ENCODE assay signal across 16 cellular contexts in the genomic region with DNA sequence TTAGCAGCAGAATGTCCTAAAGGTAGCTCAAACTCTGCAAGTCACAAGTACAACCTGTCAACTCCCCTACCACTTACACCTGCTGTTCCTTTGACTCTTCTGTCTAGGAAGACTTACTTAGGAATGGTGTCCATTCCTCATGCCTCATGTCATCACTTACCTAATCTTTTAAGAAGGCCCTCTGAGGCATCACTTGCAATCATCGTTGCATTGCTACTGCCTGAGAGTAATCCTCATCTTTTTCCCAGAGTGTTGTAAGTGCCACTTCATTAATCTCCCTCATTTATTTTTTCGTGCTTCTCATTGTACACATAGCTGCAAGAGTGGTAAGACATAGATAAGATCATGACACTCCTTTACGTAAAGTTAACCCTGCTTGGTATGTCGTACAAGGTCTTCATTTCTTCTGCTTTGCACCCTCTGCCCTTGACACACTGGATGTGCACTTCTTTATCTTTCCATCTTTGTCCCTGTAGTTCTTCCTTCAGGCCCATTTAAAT. TPM values are rescaled to one million over a fixed set of nuclear protein-coding genes. Genes with fewer than 3 reads are reported as not detected.
DNase-seq lines count a peak whose midpoint lies in the region; ATAC-seq and TF ChIP-seq lines count a peak whose summit lies in the region.
"Had no signal": no experiment of that assay in that cellular context is flagged by ENCODE, and none has a peak within 500 bp of the region (broad histone marks: within the 10 kb centered on the region; RNA-seq: fewer than 3 reads in every experiment).

No MANE protein-coding gene starts in this region.

- H3K27ac Mint-ChIP-seq in activated CD4-positive, alpha-beta memory T cell treated with anti-CD3 and anti-CD28 coated beads for 36 hours: peak overlapping the region; percentile 9
- no peak overlapping the region for H3K27ac Mint-ChIP-seq in activated CD4-positive, alpha-beta memory T cell treated with anti-CD3 and anti-CD28 coated beads, Interleukin-2, amount 10 ng/mL, durations not matched to agents 7 days and 5 days
- peak overlapping the region; percentile 37 for H3K27ac Mint-ChIP-seq in CD4-positive, alpha-beta T cell
- peak overlapping the region; percentile 66 for H3K27ac Mint-ChIP-seq in T-helper 17 cell

- TF ChIP-seq CTCF in CD4-positive, alpha-beta T cell (IDR thresholded peaks at IDR 0.05): no peak
- no peak for TF ChIP-seq CTCF in body of pancreas (IDR thresholded peaks at IDR 0.05)

- no peak for ATAC-seq in CD4-positive, alpha-beta T cell (ENCODE audit: poor library complexity)
- no peak for ATAC-seq in T-helper 17 cell
- no peak for ATAC-seq in GM19035 (IDR thresholded peaks at IDR 0.05; ENCODE audit: unreplicated experiment)
- ATAC-seq in HG02759 (IDR thresholded peaks at IDR 0.05; ENCODE audit: unreplicated experiment): no peak
- ATAC-seq in body of pancreas: no peak
- ATAC-seq: A549 had no signal

- POLR2A ChIA-PET in activated CD4-positive, alpha-beta memory T cell treated with anti-CD3 and anti-CD28 coated beads for 36 hours (lab: Charles Lee): interaction anchor here (1.2 kb wide), 1 partner anchor 12 kb away, joined by 4 read pairs; no protein-coding TSS in a partner anchor
- POLR2A ChIA-PET in activated CD4-positive, alpha-beta memory T cell treated with anti-CD3 and anti-CD28 coated beads, Interleukin-2, amount 10 ng/mL, durations not matched to agents 7 days and 5 days (lab: Charles Lee): interaction anchor here (1.7 kb wide), 1 partner anchor 62 kb away, joined by 4 read pairs; a partner anchor contains a TSS
- POLR2A ChIA-PET in CD4-positive, alpha-beta T cell (lab: Charles Lee): no interaction called here

- peaks cover 44% of the 10 kb centered on the region for H3K36me3 Mint-ChIP-seq in activated CD4-positive, alpha-beta memory T cell treated with anti-CD3 and anti-CD28 coated beads for 36 hours
- peaks cover 63% of the 10 kb centered on the region for H3K36me3 Mint-ChIP-seq in activated CD4-positive, alpha-beta memory T cell treated with anti-CD3 and anti-CD28 coated beads, Interleukin-2, amount 10 ng/mL, durations not matched to agents 7 days and 5 days (ENCODE audit: low read depth)
- peaks cover 76% of the 10 kb centered on the region for H3K36me3 Mint-ChIP-seq in CD4-positive, alpha-beta T cell (ENCODE audit: low read depth)
- H3K36me3 Mint-ChIP-seq in T-helper 17 cell (ENCODE audit: low read depth): peaks cover 13% of the 10 kb centered on the region

- intact Hi-C loops in activated CD4-positive, alpha-beta memory T cell treated with anti-CD3 and anti-CD28 coated beads for 36 hours (cut with micrococcal nuclease): no loop called here
- intact Hi-C loops in CD4-positive, alpha-beta T cell (cut with DNase I, micrococcal nuclease): loop anchor here in 1 of 2 experiments (10.0 kb wide), 1 partner anchor 56 kb away; a partner anchor contains a TSS
- intact Hi-C loops in body of pancreas (cut with DNase I): no loop called here

- peaks cover 34% of the 10 kb centered on the region for H3K4me1 Mint-ChIP-seq in activated CD4-positive, alpha-beta memory T cell treated with anti-CD3 and anti-CD28 coated beads for 36 hours (ENCODE audit: low read depth)
- peaks cover 22% of the 10 kb centered on the region for H3K4me1 Mint-ChIP-seq in activated CD4-positive, alpha-beta memory T cell treated with anti-CD3 and anti-CD28 coated beads, Interleukin-2, amount 10 ng/mL, durations not matched to agents 7 days and 5 days
- peaks cover 14% of the 10 kb centered on the region for H3K4me1 Mint-ChIP-seq in CD4-positive, alpha-beta T cell (ENCODE audit: low read depth)
- H3K4me1 Mint-ChIP-seq in T-helper 17 cell: peaks cover 16% of the 10 kb centered on the region

- H3K4me1 ChIP-seq in body of pancreas: no peaks in the 10 kb centered on the region
- H3K4me1 ChIP-seq: A549 had no signal

- peaks cover 3% of the 10 kb centered on the region for H3K9me3 Mint-ChIP-seq in activated CD4-positive, alpha-beta memory T cell treated with anti-CD3 and anti-CD28 coated beads for 36 hours
- no peaks in the 10 kb centered on the region for H3K9me3 Mint-ChIP-seq in activated CD4-positive, alpha-beta memory T cell treated with anti-CD3 and anti-CD28 coated beads, Interleukin-2, amount 10 ng/mL, durations not matched to agents 7 days and 5 days
- no peaks in the 10 kb centered on the region for H3K9me3 Mint-ChIP-seq in CD4-positive, alpha-beta T cell
- H3K9me3 Mint-ChIP-seq: CD8-positive, alpha-beta memory T cell had no signal

- no peak overlapping the region for H3K4me3 ChIP-seq in body of pancreas
- H3K4me3 ChIP-seq: A549 had no signal

- DNase-seq in activated CD4-positive, alpha-beta memory T cell treated with anti-CD3 and anti-CD28 coated beads for 36 hours: no peak
- no peak for DNase-seq in activated CD4-positive, alpha-beta memory T cell treated with anti-CD3 and anti-CD28 coated beads, Interleukin-2, amount 10 ng/mL, durations not matched to agents 7 days and 5 days
- DNase-seq in CD4-positive, alpha-beta T cell: no peak
- DNase-seq in T-helper 17 cell: no peak
- peak; percentile 85 for DNase-seq in amniotic epithelial cell (ENCODE audit: low read depth)
- DNase-seq in body of pancreas: no peak
- DNase-seq: CD8-positive, alpha-beta memory T cell; GOT3; NCI-H1092 treated with DMSO at 0.1 percent for 48 hours; NCI-H2081; NCI-H748 treated with DMSO at 0.1 percent for 48 hours; OCI-M1; Right ventricle myocardium superior had no signal

- TF ChIP-seq POLR2A in body of pancreas (IDR thresholded peaks at IDR 0.05): no peak

- H3K27me3 ChIP-seq in CD4-positive, alpha-beta T cell (ENCODE audit: control insufficient read depth, insufficient read depth, low read length): no peaks in the 10 kb centered on the region
- no peaks in the 10 kb centered on the region for H3K27me3 ChIP-seq in body of pancreas

- H3K27me3 Mint-ChIP-seq in activated CD4-positive, alpha-beta memory T cell treated with anti-CD3 and anti-CD28 coated beads for 36 hours: no peaks in the 10 kb centered on the region
- H3K27me3 Mint-ChIP-seq in activated CD4-positive, alpha-beta memory T cell treated with anti-CD3 and anti-CD28 coated beads, Interleukin-2, amount 10 ng/mL, durations not matched to agents 7 days and 5 days: no peaks in the 10 kb centered on the region
- no peaks in the 10 kb centered on the region for H3K27me3 Mint-ChIP-seq in CD4-positive, alpha-beta T cell
- H3K27me3 Mint-ChIP-seq in T-helper 17 cell: no peaks in the 10 kb centered on the region
- H3K27me3 Mint-ChIP-seq: CD8-positive, alpha-beta memory T cell had no signal

- H3K4me3 Mint-ChIP-seq in activated CD4-positive, alpha-beta memory T cell treated with anti-CD3 and anti-CD28 coated beads for 36 hours: no peak overlapping the region
- H3K4me3 Mint-ChIP-seq in activated CD4-positive, alpha-beta memory T cell treated with anti-CD3 and anti-CD28 coated beads, Interleukin-2, amount 10 ng/mL, durations not matched to agents 7 days and 5 days: no peak overlapping the region
- no peak overlapping the region for H3K4me3 Mint-ChIP-seq in CD4-positive, alpha-beta T cell
- no peak overlapping the region for H3K4me3 Mint-ChIP-seq in T-helper 17 cell
- H3K4me3 Mint-ChIP-seq: CD8-positive, alpha-beta memory T cell had no signal

- no peaks in the 10 kb centered on the region for H3K9me3 ChIP-seq in CD4-positive, alpha-beta T cell (ENCODE audit: control insufficient read depth, low read length)
- H3K9me3 ChIP-seq in T-helper 17 cell (ENCODE audit: control insufficient read depth, low read length, poor library complexity, severe bottlenecking): no peaks in the 10 kb centered on the region
- H3K9me3 ChIP-seq in body of pancreas: no peaks in the 10 kb centered on the region
- H3K9me3 ChIP-seq: A549 had no signal

- 69 to 80% methylated on average over 4 of the region's 4 CpGs for WGBS in body of pancreas, 2 donors

- no peak overlapping the region for H3K27ac ChIP-seq in CD4-positive, alpha-beta T cell (ENCODE audit: low read depth, low read length)
- no peak overlapping the region for H3K27ac ChIP-seq in body of pancreas
- H3K27ac ChIP-seq: A549 had no signal

- CTCF ChIA-PET in activated CD4-positive, alpha-beta memory T cell treated with anti-CD3 and anti-CD28 coated beads for 36 hours (lab: Charles Lee): interaction anchor here (1.7 kb wide), 1 partner anchor 11 kb away, joined by 7 read pairs; no protein-coding TSS in a partner anchor
- CTCF ChIA-PET in activated CD4-positive, alpha-beta memory T cell treated with anti-CD3 and anti-CD28 coated beads, Interleukin-2, amount 10 ng/mL, durations not matched to agents 7 days and 5 days (lab: Charles Lee): no interaction called here
- CTCF ChIA-PET in CD4-positive, alpha-beta T cell (lab: Charles Lee): interaction anchor here (2.2 kb wide), 1 partner anchor 12 kb away, joined by 5 read pairs; no protein-coding TSS in a partner anchor

- peaks cover 0 to 11% of the 10 kb centered on the region in 2 donors for H3K36me3 ChIP-seq in body of pancreas (replicated peaks in 1 of 2; ENCODE audit: insufficient read depth in 1 of 2, low read depth in 2 of 2)

RNA-seq across cellular contexts. Expression of a gene that starts 54.6 kb away (rescaled TPM):
- total RNA-seq in activated CD4-positive, alpha-beta memory T cell treated with anti-CD3 and anti-CD28 coated beads for 36 hours: 100 to 1,000 TPM; 227 to 240 TPM
- total RNA-seq in activated CD4-positive, alpha-beta memory T cell treated with anti-CD3 and anti-CD28 coated beads, Interleukin-2, amount 10 ng/mL, durations not matched to agents 7 days and 5 days: 100 to 1,000 TPM; 140 to 145 TPM
- total RNA-seq in CD4-positive, alpha-beta T cell: 100 to 1,000 TPM; 281 to 291 TPM
- total RNA-seq in T-helper 17 cell: 100 to 1,000 TPM; 185 to 189 TPM
- 10 to 100 TPM; 27.8 to 46.8 TPM for total RNA-seq in body of pancreas
